Comparison of ENCODE assay signal across 11 cellular contexts in genomic region chr2:190984595-190984994, GRCh38. TPM values are rescaled to one million over a fixed set of nuclear protein-coding genes. Genes with fewer than 3 reads are reported as not detected.
DNase-seq lines count a peak whose midpoint lies in the region; ATAC-seq and TF ChIP-seq lines count a peak whose summit lies in the region.
"Had no signal": no experiment of that assay in that cellular context is flagged by ENCODE, and none has a peak within 500 bp of the region (broad histone marks: within the 10 kb centered on the region; RNA-seq: fewer than 3 reads in every experiment).

No MANE protein-coding gene starts in this region.

- peak; percentile 81 to 83 for ATAC-seq in activated naive CD4-positive, alpha-beta T cell treated with anti-CD3 and anti-CD28 coated beads, Interleukin-2, amount 50 U/mL, for 72 hours
- ATAC-seq in HG03139 (IDR thresholded peaks at IDR 0.05; ENCODE audit: unreplicated experiment): no peak
- no peak for ATAC-seq in GM21786 (IDR thresholded peaks at IDR 0.05; ENCODE audit: unreplicated experiment)
- ATAC-seq: heart right ventricle had no signal

- DNase-seq in AG08396 (ENCODE audit: low spot score) (peak; percentile 38), hepatic stellate cell (ENCODE audit: low spot score) (peak; percentile 16), germinal center (ENCODE audit: low spot score) (no peak), NCI-H82 treated with DMSO at 0.1 percent for 48 hours (lab: John Stamatoyannopoulos, UW; ENCODE audit: unreplicated experiment) (no peak)
- DNase-seq in activated naive CD4-positive, alpha-beta T cell treated with anti-CD3 and anti-CD28 coated beads, Interleukin-2, amount 50 U/mL, for 72 hours (ENCODE audit: low spot score in 2 of 2): no peak
- DNase-seq: heart right ventricle, NCI-H2171 treated with DMSO at 0.1 percent for 48 hours, testis had no signal

- TF ChIP-seq POLR2A in GM19099 (IDR thresholded peaks at IDR 0.05; ENCODE audit: extremely low read depth, insufficient read length, low read depth): peak; percentile 12

- H3K27ac Mint-ChIP-seq in activated naive CD4-positive, alpha-beta T cell treated with anti-CD3 and anti-CD28 coated beads, Interleukin-2, amount 50 U/mL, for 72 hours: peak overlapping the region; percentile 12 to 55

- H3K36me3 Mint-ChIP-seq in activated naive CD4-positive, alpha-beta T cell treated with anti-CD3 and anti-CD28 coated beads, Interleukin-2, amount 50 U/mL, for 72 hours: peaks cover 54 to 87% of the 10 kb centered on the region in 2 donors

- no peaks in the 10 kb centered on the region for H3K9me3 Mint-ChIP-seq in activated naive CD4-positive, alpha-beta T cell treated with anti-CD3 and anti-CD28 coated beads, Interleukin-2, amount 50 U/mL, for 72 hours

RNA-seq across cellular contexts. Expression of gene STAT1, which starts 29.4 kb away (rescaled TPM):
- 100 to 1,000 TPM; 230 to 510 TPM for total RNA-seq in activated naive CD4-positive, alpha-beta T cell treated with anti-CD3 and anti-CD28 coated beads, Interleukin-2, amount 50 U/mL, for 72 hours

Comparison
In these comparisons a context has a peak if more than half of its experiments do, and no peak if none do; other contexts are left out.
1. DNase-seq: peak in AG08396 (single experiment) and hepatic stellate cell (single experiment); none in activated naive CD4-positive, alpha-beta T cell treated with anti-CD3 and anti-CD28 coated beads, Interleukin-2, amount 50 U/mL, for 72 hours (0 of 2), germinal center (single experiment) and NCI-H82 treated with DMSO at 0.1 percent for 48 hours (single experiment).
2. ATAC-seq: peak in activated naive CD4-positive, alpha-beta T cell treated with anti-CD3 and anti-CD28 coated beads, Interleukin-2, amount 50 U/mL, for 72 hours (2 of 2); none in HG03139 (single experiment) and GM21786 (single experiment).